Comparison of ENCODE assay signal across 16 cellular contexts in genomic region chr2:240603081-240603835, GRCh38. TPM values are rescaled to one million over a fixed set of nuclear protein-coding genes. Genes with fewer than 3 reads are reported as not detected.
A peak's percentile ranks its signal among the peaks of the same experiment; 100 is the strongest.
DNase-seq lines count a peak whose midpoint lies in the region; ATAC-seq and TF ChIP-seq lines count a peak whose summit lies in the region.
"Had no signal": no experiment of that assay in that cellular context is flagged by ENCODE, and none has a peak within 500 bp of the region (broad histone marks: within the 10 kb centered on the region; RNA-seq: fewer than 3 reads in every experiment).

No MANE protein-coding gene starts in this region.

- CTCF ChIA-PET in activated naive CD4-positive, alpha-beta T cell treated with anti-CD3 and anti-CD28 coated beads for 36 hours (lab: Charles Lee): no interaction called here

- no peaks in the 10 kb centered on the region for H3K36me3 Mint-ChIP-seq in activated naive CD4-positive, alpha-beta T cell treated with anti-CD3 and anti-CD28 coated beads for 36 hours (ENCODE audit: low read depth)

- no peaks in the 10 kb centered on the region for H3K9me3 Mint-ChIP-seq in activated naive CD4-positive, alpha-beta T cell treated with anti-CD3 and anti-CD28 coated beads for 36 hours
- H3K9me3 Mint-ChIP-seq: activated CD4-positive, alpha-beta T cell treated with anti-CD3 and anti-CD28 coated beads, Interleukin-2, amount 10 ng/mL, durations not matched to agents 7 days and 5 days; CD4-positive, alpha-beta T cell had no signal

- H3K36me3 ChIP-seq in spleen: peaks cover 0 to 51% (median 24%) of the 10 kb centered on the region in 6 donors
- H3K36me3 ChIP-seq: MG63 had no signal

- H3K4me1 Mint-ChIP-seq in activated naive CD4-positive, alpha-beta T cell treated with anti-CD3 and anti-CD28 coated beads for 36 hours (ENCODE audit: low read depth): no peaks in the 10 kb centered on the region
- H3K4me1 Mint-ChIP-seq: activated CD4-positive, alpha-beta T cell treated with anti-CD3 and anti-CD28 coated beads, Interleukin-2, amount 10 ng/mL, durations not matched to agents 7 days and 5 days had no signal

- peaks cover 0 to 38% (median 8%) of the 10 kb centered on the region in 6 donors for H3K4me1 ChIP-seq in spleen

- peak overlapping the region in 1 of 8 donors; percentile 61 for H3K27ac ChIP-seq in spleen
- H3K27ac ChIP-seq: esophagus muscularis mucosa, GM23248 had no signal

- no peak overlapping the region for H3K4me3 ChIP-seq in spleen
- H3K4me3 ChIP-seq: esophagus muscularis mucosa, GM23248, MG63 had no signal

- 89 to 94% (median 91%) methylated on average over 12 to 22 of the region's 22 CpGs for WGBS in spleen, 5 donors

- H3K9me3 ChIP-seq in spleen: no peaks in the 10 kb centered on the region
- H3K9me3 ChIP-seq: esophagus muscularis mucosa, MG63 had no signal

- intact Hi-C loops in activated naive CD4-positive, alpha-beta T cell treated with anti-CD3 and anti-CD28 coated beads for 36 hours (cut with micrococcal nuclease): no loop called here
- intact Hi-C loops in left colon (cut with DNase I, micrococcal nuclease) (no loop called here), spleen (cut with DNase I; ENCODE audit: low total_unique reads) (no loop called here)

- H3K27me3 Mint-ChIP-seq in activated naive CD4-positive, alpha-beta T cell treated with anti-CD3 and anti-CD28 coated beads for 36 hours (ENCODE audit: low read depth): no peaks in the 10 kb centered on the region
- H3K27me3 Mint-ChIP-seq: activated CD4-positive, alpha-beta T cell treated with anti-CD3 and anti-CD28 coated beads, Interleukin-2, amount 10 ng/mL, durations not matched to agents 7 days and 5 days; CD4-positive, alpha-beta T cell had no signal

- H3K27me3 ChIP-seq in spleen (replicated peaks in 1 of 7): no peaks in the 10 kb centered on the region
- H3K27me3 ChIP-seq: esophagus muscularis mucosa, MG63 had no signal

- ATAC-seq in left colon: no peak

- H3K4me3 Mint-ChIP-seq in activated naive CD4-positive, alpha-beta T cell treated with anti-CD3 and anti-CD28 coated beads for 36 hours: no peak overlapping the region
- H3K4me3 Mint-ChIP-seq: activated CD4-positive, alpha-beta T cell treated with anti-CD3 and anti-CD28 coated beads, Interleukin-2, amount 10 ng/mL, durations not matched to agents 7 days and 5 days; CD4-positive, alpha-beta T cell had no signal

- no peak for TF ChIP-seq POLR2A in spleen (IDR thresholded peaks at IDR 0.05)

- peak; percentile 6 for DNase-seq in activated naive CD4-positive, alpha-beta T cell treated with anti-CD3 and anti-CD28 coated beads, Interleukin-2, amount 50 U/mL, for 16 hours
- no peak for DNase-seq in activated naive CD4-positive, alpha-beta T cell treated with anti-CD3 and anti-CD28 coated beads for 36 hours
- DNase-seq in left colon (peak; percentile 20 to 24), spleen (peak; percentile 70), NCI-H510A treated with DMSO at 0.1 percent for 48 hours (lab: John Stamatoyannopoulos, UW) (no peak), AG08396 (ENCODE audit: low spot score) (no peak)
- DNase-seq: ACHN; activated CD4-positive, alpha-beta T cell treated with anti-CD3 and anti-CD28 coated beads, Interleukin-2, amount 10 ng/mL, durations not matched to agents 7 days and 5 days; DMS53; GM23248; MG63; NCI-H1694; NCI-H2227 treated with DMSO at 0.1 percent for 48 hours; stimulated activated naive CD4-positive, alpha-beta T cell had no signal

- H3K27ac Mint-ChIP-seq in activated naive CD4-positive, alpha-beta T cell treated with anti-CD3 and anti-CD28 coated beads for 36 hours: no peak overlapping the region
- H3K27ac Mint-ChIP-seq: activated CD4-positive, alpha-beta T cell treated with anti-CD3 and anti-CD28 coated beads, Interleukin-2, amount 10 ng/mL, durations not matched to agents 7 days and 5 days; CD4-positive, alpha-beta T cell had no signal

- TF ChIP-seq CTCF in spleen (IDR thresholded peaks at IDR 0.05 in 8 of 11, conservative IDR thresholded peaks at IDR 0.05 in 3 of 11): no peak

RNA-seq across cellular contexts. Expression of gene CAPN10, which starts 16.7 kb away (rescaled TPM):
- total RNA-seq in activated naive CD4-positive, alpha-beta T cell treated with anti-CD3 and anti-CD28 coated beads for 36 hours: 10 to 100 TPM; 24.9 to 28.5 TPM
- total RNA-seq in left colon: 10 to 100 TPM; 33.6 to 36.1 TPM
- total RNA-seq in spleen: 10 to 100 TPM; 43.0 to 82.6 (median 59.4) TPM
- polyA plus RNA-seq in spleen: 10 to 100 TPM; 34.7 to 83.1 (median 66.1) TPM

RNA-seq across cellular contexts. Expression of gene GPR35, which starts 22.0 kb away (rescaled TPM):
- 1 to 10 TPM; 2.5 to 2.6 TPM for total RNA-seq in activated naive CD4-positive, alpha-beta T cell treated with anti-CD3 and anti-CD28 coated beads for 36 hours
- total RNA-seq in left colon (10 to 100 TPM; 67.5 to 84.3 TPM), spleen (10 to 100 TPM; 10.3 to 25.3 (median 18.7) TPM)
- polyA plus RNA-seq in spleen: 10 to 100 TPM in 2 of 3 donors, 1 to 10 TPM in 1; 7.4 to 19.1 (median 17.8) TPM
- total RNA-seq: GM23248 had no signal

RNA-seq across cellular contexts. Expression of gene RNPEPL1, which starts 35.0 kb away (rescaled TPM):
- 10 to 100 TPM; 40.3 to 44.3 TPM for total RNA-seq in activated naive CD4-positive, alpha-beta T cell treated with anti-CD3 and anti-CD28 coated beads for 36 hours
- total RNA-seq in left colon (100 to 1,000 TPM in 1 of 2 donors, 10 to 100 TPM in 1; 91.4 to 107 TPM), spleen (100 to 1,000 TPM in 2 of 7 donors, 10 to 100 TPM in 5; 57.2 to 116 (median 73.0) TPM)
- polyA plus RNA-seq in spleen: 100 to 1,000 TPM in 2 of 3 donors, 10 to 100 TPM in 1; 79.8 to 165 (median 107) TPM

RNA-seq across cellular contexts. Expression of gene DUSP28, which starts 43.1 kb away (rescaled TPM):
- 1 to 10 TPM; 5.1 to 5.6 TPM for total RNA-seq in activated naive CD4-positive, alpha-beta T cell treated with anti-CD3 and anti-CD28 coated beads for 36 hours
- 1 to 10 TPM; 4.1 to 6.0 TPM for total RNA-seq in left colon
- 10 to 100 TPM in 1 of 7 donors, 1 to 10 TPM in 6; 5.9 to 13.6 (median 7.1) TPM for total RNA-seq in spleen
- polyA plus RNA-seq in spleen: 1 to 10 TPM; 6.5 to 9.0 (median 7.9) TPM

RNA-seq across cellular contexts. Expression of gene ANKMY1, which starts 45.5 kb away (rescaled TPM):
- total RNA-seq in activated naive CD4-positive, alpha-beta T cell treated with anti-CD3 and anti-CD28 coated beads for 36 hours: 10 to 100 TPM; 17.0 to 17.4 TPM
- total RNA-seq in left colon (10 to 100 TPM; 18.5 to 19.9 TPM), spleen (10 to 100 TPM; 26.5 to 45.5 (median 30.1) TPM)
- polyA plus RNA-seq in spleen: 10 to 100 TPM in 1 of 3 donors, 1 to 10 TPM in 2; 7.6 to 11.4 (median 8.1) TPM

Comparison
In these comparisons a context has a peak if more than half of its experiments do, and no peak if none do; other contexts are left out.
1. DNase-seq: peak in activated naive CD4-positive, alpha-beta T cell treated with anti-CD3 and anti-CD28 coated beads, Interleukin-2, amount 50 U/mL, for 16 hours (single experiment), left colon (2 of 2) and spleen (single experiment); none in activated naive CD4-positive, alpha-beta T cell treated with anti-CD3 and anti-CD28 coated beads for 36 hours (single experiment), NCI-H510A treated with DMSO at 0.1 percent for 48 hours (single experiment) and AG08396 (single experiment).